Comparison of ENCODE assay signal across 2 cellular contexts in the genomic region with DNA sequence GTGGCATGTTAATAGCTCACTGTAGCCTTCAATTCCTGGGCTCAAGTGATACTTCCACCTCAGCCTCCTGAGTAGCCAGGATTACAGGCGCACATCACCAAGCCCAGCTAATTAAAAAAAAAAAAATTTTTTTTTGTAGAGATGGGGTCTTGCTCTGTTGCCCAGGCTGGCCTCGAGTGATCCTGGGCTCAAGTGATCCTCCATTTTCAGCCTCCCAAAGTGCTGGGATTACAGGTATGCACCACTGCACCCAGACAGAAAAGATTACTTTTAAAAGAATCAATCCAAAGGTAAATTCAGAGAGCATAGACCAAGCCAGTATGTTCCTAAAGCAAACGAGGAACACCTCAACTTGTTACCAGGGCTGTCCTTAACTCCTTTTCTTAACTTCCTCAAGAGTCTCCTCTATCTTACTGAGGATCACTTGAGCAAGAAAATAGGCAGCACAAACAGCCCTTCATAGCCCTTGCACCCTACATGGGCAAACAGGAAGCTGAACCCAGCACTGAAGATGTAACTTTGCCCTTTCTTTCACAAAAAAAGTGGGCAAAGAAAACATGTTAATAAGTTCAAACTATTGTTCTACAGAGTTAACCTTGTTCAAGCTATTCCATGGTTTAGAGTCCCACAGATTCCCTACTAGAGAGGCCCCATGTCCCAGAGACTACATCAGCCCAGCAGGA.
TF ChIP-seq lines count a peak whose summit lies in the region.

No MANE protein-coding gene starts in this region.

TF ChIP-seq in HEK293, 187 proteins besides CTCF, POLR2A, EP300 and RAD21:
- TF ChIP-seq ZNF623 (tag by site-specific recombination; IDR thresholded peaks at IDR 0.05): no peak
- no peak for TF ChIP-seq ZFP3 (tag by site-specific recombination; IDR thresholded peaks at IDR 0.05; ENCODE audit: low read depth)
- peak; percentile 93 for TF ChIP-seq ZNF121 (tag by site-specific recombination; IDR thresholded peaks at IDR 0.05)

TF ChIP-seq in K562, 482 proteins besides CTCF, POLR2A, EP300 and RAD21:
- TF ChIP-seq OTX1 (CRISPR knock-in tag; IDR thresholded peaks at IDR 0.05) (no peak), BCOR (IDR thresholded peaks at IDR 0.05) (no peak), ZNF23 (CRISPR knock-in tag; IDR thresholded peaks at IDR 0.05) (no peak), RBM25 (IDR thresholded peaks at IDR 0.05; ENCODE audit: low read depth, low read length, severe bottlenecking) (peak; percentile 16), GATA2 (CRISPR knock-in tag; IDR thresholded peaks at IDR 0.05) (0 out of 2 replicates have a peak, but pooled peaks have one; percentile 10), SRF (CRISPR knock-in tag; IDR thresholded peaks at IDR 0.05) (peak in 1 of 2 experiments; percentile 53; a peak in 1 of 4 replicates), ZNF121 (CRISPR knock-in tag; conservative IDR thresholded peaks at IDR 0.05) (peak; percentile 94), AFF4 (CRISPR knock-in tag; IDR thresholded peaks at IDR 0.05) (no peak)
